In genomic region chr5:123511648-123512605, GRCh38 we compare ENCODE assay signal across 8 cellular contexts. TPM values are rescaled to one million over a fixed set of nuclear protein-coding genes. Genes with fewer than 3 reads are reported as not detected.
DNase-seq lines count a peak whose midpoint lies in the region; ATAC-seq, FAIRE-seq and TF ChIP-seq lines count a peak whose summit lies in the region.

Gene CSNK1G3 (plus strand): TSS chr5:123512177. CDS start chr5:123545664, 33,487 bp downstream.

- H3K36me3 ChIP-seq in HUES6 (ENCODE audit: control insufficient read depth, insufficient read depth, low read length) (no peaks in the 10 kb centered on the region), OCI-LY3 (replicated peaks; ENCODE audit: low read depth, low read length) (no peaks in the 10 kb centered on the region), mesodermal cell (ENCODE audit: control insufficient read depth, insufficient read depth, low read length) (peaks cover 4% of the 10 kb centered on the region)

- H3K27me3 ChIP-seq in HUES6 (ENCODE audit: control insufficient read depth, insufficient read depth, low read length), result no peaks in the 10 kb centered on the region
- H3K27me3 ChIP-seq in OCI-LY3 (ENCODE audit: low read depth, low read length), result no peaks in the 10 kb centered on the region

- DNase-seq in D341Med (ENCODE audit: low spot score), result peak; percentile 94
- peak; percentile 90 for DNase-seq in activated CD8-positive, alpha-beta memory T cell treated with anti-CD3 and anti-CD28 coated beads, Interleukin-2, amount 50 U/mL, for 48 hours
- peak; percentile 72 to 84 for DNase-seq in stimulated activated CD8-positive, alpha-beta memory T cell treated with anti-CD3 and anti-CD28 coated beads, Interleukin-15, amount 100 ng/mL, for 4 hours (ENCODE audit: low read depth in 2 of 2)

- peaks cover 43% of the 10 kb centered on the region for H3K79me2 ChIP-seq in OCI-LY3 (ENCODE audit: low read length)

- peak within 1 kb of the TSS; percentile 98 for H3K4me2 ChIP-seq in OCI-LY3 (ENCODE audit: low read length)

- peak within 1 kb of the TSS; percentile 79; the same call in 1 of the 2 replicates for H3K27ac ChIP-seq in HUES6 (ENCODE audit: low read depth, low read length)
- peak within 1 kb of the TSS; percentile 58 for H3K27ac ChIP-seq in OCI-LY3 (ENCODE audit: low read length)
- peak within 1 kb of the TSS; percentile 94 for H3K27ac ChIP-seq in mesodermal cell (ENCODE audit: low read depth, low read length, severe bottlenecking)

- peak; percentile 99 for FAIRE-seq in endometrium (lab: Jason Lieb, UNC)

- WGBS in mesodermal cell (ENCODE audit: insufficient coverage in 2 of 2), 2 experiments, result 2% methylated on average over 70 to 72 of the region's 82 CpGs

- H3K4me3 ChIP-seq in HUES6 (ENCODE audit: low read depth, low read length) (peak within 1 kb of the TSS; percentile 83), OCI-LY3 (ENCODE audit: low read length) (peak within 1 kb of the TSS; percentile 89), mesodermal cell (ENCODE audit: extremely low read depth, insufficient read depth, low read length, poor library complexity, severe bottlenecking) (peak within 1 kb of the TSS; percentile 86)

- H2AFZ ChIP-seq in OCI-LY3 (ENCODE audit: low read depth, low read length), result peak within 1 kb of the TSS; percentile 77; the same call in 1 of the 2 replicates

- H3K9me3 ChIP-seq in HUES6 (ENCODE audit: control insufficient read depth, insufficient read depth, low read depth, low read length) (no peaks in the 10 kb centered on the region), OCI-LY3 (ENCODE audit: insufficient read depth, low read length) (no peaks in the 10 kb centered on the region), mesodermal cell (ENCODE audit: control insufficient read depth, low read length) (no peaks in the 10 kb centered on the region)

- H3K4me1 ChIP-seq in HUES6 (ENCODE audit: control insufficient read depth, insufficient read depth, low read length), result peaks cover 18% of the 10 kb centered on the region
- peaks cover 16% of the 10 kb centered on the region for H3K4me1 ChIP-seq in OCI-LY3 (ENCODE audit: low read length)
- peaks cover 19% of the 10 kb centered on the region for H3K4me1 ChIP-seq in mesodermal cell (ENCODE audit: control insufficient read depth, insufficient read depth, low read length, poor library complexity, severe bottlenecking)

- TF ChIP-seq CTCF in OCI-LY3 (IDR thresholded peaks at IDR 0.05; ENCODE audit: low read depth, low read length), result no peak

- H3K9ac ChIP-seq in HUES6 (ENCODE audit: low read length), result peak within 1 kb of the TSS; percentile 89
- peak within 1 kb of the TSS; percentile 87 for H3K9ac ChIP-seq in OCI-LY3 (ENCODE audit: low read length)

- peak; percentile 93 for ATAC-seq in GM21423 (IDR thresholded peaks at IDR 0.05; ENCODE audit: unreplicated experiment)

- peaks cover 5% of the 10 kb centered on the region; the same call in 1 of the 2 replicates for H4K20me1 ChIP-seq in OCI-LY3 (ENCODE audit: insufficient read depth, low read length)

RNA-seq across cellular contexts. Expression of gene CSNK1G3, which starts in this region (rescaled TPM):
- 42.9 TPM for polyA plus RNA-seq in mesodermal cell (2013, experiment 1 of 2)
- 46.3 TPM for polyA plus RNA-seq in mesodermal cell (2013, experiment 2 of 2)

Comparison
In these comparisons a context has a peak if more than half of its experiments do, and no peak if none do; other contexts are left out.
1. Peak in every context shown above with its lines: DNase-seq, ATAC-seq, H3K4me3 ChIP-seq and H3K27ac ChIP-seq.